16 cellular contexts compared by ENCODE assay signal in the genomic region with DNA sequence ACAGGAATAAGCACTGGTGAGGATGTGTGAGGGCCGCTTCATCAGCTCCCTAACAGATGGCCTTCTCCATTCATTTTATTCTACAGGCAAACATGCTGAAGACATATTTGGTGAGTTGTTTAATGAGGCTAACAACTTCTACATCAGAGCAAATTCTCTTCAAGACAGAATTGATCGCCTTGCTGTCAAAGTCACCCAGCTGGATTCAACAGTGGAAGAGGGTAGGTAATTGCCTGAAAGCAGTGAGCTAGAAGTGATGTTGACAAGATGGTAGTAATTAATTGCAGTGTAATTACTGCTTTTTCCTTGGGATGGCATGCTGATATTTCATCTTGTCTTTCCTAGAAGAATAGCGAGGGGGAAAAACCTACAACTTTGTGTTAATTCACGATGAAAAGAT.
"Had no signal": no experiment of that assay in that cellular context is flagged by ENCODE, and none has a peak within 500 bp of the region (broad histone marks: within the 10 kb centered on the region; RNA-seq: fewer than 3 reads in every experiment).

No MANE protein-coding gene starts in this region.

- H3K36me3 Mint-ChIP-seq: natural killer cell had no signal

- H3K4me3 Mint-ChIP-seq: activated naive CD4-positive, alpha-beta T cell treated with anti-CD3 and anti-CD28 coated beads for 36 hours; natural killer cell; WTC11 had no signal

- H3K4me1 ChIP-seq: heart left ventricle, left lung, psoas muscle, sigmoid colon had no signal

- H3K27ac ChIP-seq: cardiac muscle cell, heart left ventricle, left lung, psoas muscle, sigmoid colon had no signal

- H3K9me3 Mint-ChIP-seq: activated naive CD4-positive, alpha-beta T cell treated with anti-CD3 and anti-CD28 coated beads for 36 hours; natural killer cell had no signal

- H3K9me3 ChIP-seq: heart left ventricle, left lung, psoas muscle, sigmoid colon had no signal

- ATAC-seq: heart left ventricle, left lung, natural killer cell, psoas muscle, WTC11 had no signal

- H3K27ac Mint-ChIP-seq: activated naive CD4-positive, alpha-beta T cell treated with anti-CD3 and anti-CD28 coated beads for 36 hours; natural killer cell; WTC11 had no signal

- H3K4me1 Mint-ChIP-seq: natural killer cell had no signal

- H3K27me3 ChIP-seq: cardiac muscle cell, heart left ventricle, left lung, sigmoid colon had no signal

- H3K36me3 ChIP-seq: cardiac muscle cell, left lung, sigmoid colon had no signal

- H3K4me3 ChIP-seq: cardiac muscle cell, heart left ventricle, left lung, psoas muscle, sigmoid colon had no signal

- DNase-seq: activated CD4-positive, alpha-beta T cell treated with anti-CD3 and anti-CD28 coated beads for 48 hours; activated CD8-positive, alpha-beta memory T cell treated with anti-CD3 and anti-CD28 coated beads for 24 hours; activated naive CD4-positive, alpha-beta T cell treated with anti-CD3 and anti-CD28 coated beads for 36 hours; effector CD4-positive, alpha-beta T cell; foreskin melanocyte; heart left ventricle; islet precursor cell; left lung; natural killer cell; occipital lobe; psoas muscle; sigmoid colon; stimulated activated naive CD4-positive, alpha-beta T cell treated with Interleukin-2 at 50 U/mL for 16 hours; trophoblast cell had no signal
